21 cellular contexts compared by ENCODE assay signal in genomic region chr9:88436379-88436778, GRCh38.
"Had no signal": no experiment of that assay in that cellular context is flagged by ENCODE, and none has a peak within 500 bp of the region (broad histone marks: within the 10 kb centered on the region; RNA-seq: fewer than 3 reads in every experiment).

No MANE protein-coding gene starts in this region.

- H3K4me1 ChIP-seq: neural progenitor cell, testis, upper lobe of left lung had no signal

- H3K9me3 ChIP-seq: body of pancreas, sigmoid colon, testis, upper lobe of left lung had no signal

- H3K27ac Mint-ChIP-seq: activated naive CD4-positive, alpha-beta T cell treated with anti-CD3 and anti-CD28 coated beads for 36 hours; activated T-helper 2 cell treated with anti-CD3 and anti-CD28 coated beads, Interferon-gamma antibody, Interleukin-2, Interleukin-4, amounts not matched to agents 10 μg/mL and 5 μg/mL and 100 μg/mL, durations not matched to agents 14 hours and 24 hours and 36 hours; memory B cell; neural progenitor cell had no signal

- H3K9ac ChIP-seq: neural progenitor cell had no signal

- H3K4me2 ChIP-seq: neural progenitor cell had no signal

- H3K4me1 Mint-ChIP-seq: neural progenitor cell had no signal

- H3K4me3 Mint-ChIP-seq: activated naive CD4-positive, alpha-beta T cell treated with anti-CD3 and anti-CD28 coated beads for 36 hours; activated T-cell treated with anti-CD3 and anti-CD28 coated beads, Interleukin-2, amount 50 U/mL, for 4 hours; memory B cell; neural progenitor cell had no signal

- H3K27me3 ChIP-seq: body of pancreas, cardiac muscle cell, foreskin keratinocyte, neural progenitor cell, sigmoid colon, testis, upper lobe of left lung had no signal

- H3K27me3 Mint-ChIP-seq: memory B cell, naive B cell had no signal

- H3K27ac ChIP-seq: body of pancreas, cardiac muscle cell, foreskin keratinocyte, neural progenitor cell, sigmoid colon, testis, upper lobe of left lung had no signal

- ATAC-seq: activated T-cell treated with anti-CD3 and anti-CD28 coated beads, Interleukin-2, amount 50 U/mL, for 4 hours; body of pancreas; foreskin keratinocyte; SK-N-SH treated with all-trans-retinoic acid at 6 μM for 48 hours had no signal

- H3K9me3 Mint-ChIP-seq: activated T-helper 2 cell treated with anti-CD3 and anti-CD28 coated beads, Interferon-gamma antibody, Interleukin-2, Interleukin-4, amounts not matched to agents 10 μg/mL and 5 μg/mL and 100 μg/mL, durations not matched to agents 14 hours and 24 hours and 36 hours had no signal

- H2AFZ ChIP-seq: neural progenitor cell had no signal

- H3K4me3 ChIP-seq: body of pancreas, cardiac muscle cell, neural progenitor cell, sigmoid colon, testis, upper lobe of left lung had no signal

- DNase-seq: activated CD4-positive, CD25-positive, alpha-beta regulatory T cell treated with anti-CD3 and anti-CD28 coated beads, Interleukin-2, amount 50 U/mL, for 72 hours; activated CD8-positive, alpha-beta memory T cell treated with anti-CD3 and anti-CD28 coated beads, Interleukin-2, amount 50 U/mL, for 48 hours; activated naive CD4-positive, alpha-beta T cell treated with anti-CD3 and anti-CD28 coated beads for 36 hours; activated T-cell treated with anti-CD3 and anti-CD28 coated beads, Interleukin-2, amount 50 U/mL, for 4 hours; anterior cingulate cortex; body of pancreas; effector CD8-positive, alpha-beta T cell; foreskin keratinocyte; hippocampal formation; naive B cell; posterior cingulate gyrus; sigmoid colon; stimulated activated CD4-positive, alpha-beta T cell treated with anti-CD3 and anti-CD28 coated beads, Interleukin-2, amount 100 ng/mL, for 48 hours; stimulated activated naive CD4-positive, alpha-beta T cell; testis; upper lobe of left lung had no signal

- H3K36me3 ChIP-seq: neural progenitor cell had no signal
